In genomic region chr9:76996700-76997099, GRCh38 we compare ENCODE assay signal across 9 cellular contexts. TPM values are rescaled to one million over a fixed set of nuclear protein-coding genes. Genes with fewer than 3 reads are reported as not detected.
DNase-seq lines count a peak whose midpoint lies in the region; ATAC-seq and TF ChIP-seq lines count a peak whose summit lies in the region.
"Had no signal": no experiment of that assay in that cellular context is flagged by ENCODE, and none has a peak within 500 bp of the region (broad histone marks: within the 10 kb centered on the region; RNA-seq: fewer than 3 reads in every experiment).

No MANE protein-coding gene starts in this region.

- ATAC-seq in HG03342 (IDR thresholded peaks at IDR 0.05; ENCODE audit: unreplicated experiment) = peak; percentile 46
- no peak for ATAC-seq in GM19467 (IDR thresholded peaks at IDR 0.05; ENCODE audit: unreplicated experiment)
- no peak for ATAC-seq in GM21515 (IDR thresholded peaks at IDR 0.05; ENCODE audit: unreplicated experiment)
- ATAC-seq: body of pancreas had no signal

- TF ChIP-seq CTCF in kidney epithelial cell (IDR thresholded peaks at IDR 0.05; ENCODE audit: insufficient read depth, low read length, poor library complexity, severe bottlenecking) = peak; percentile 64

- no peak overlapping the region for H3K4me3 ChIP-seq in kidney epithelial cell (ENCODE audit: low read depth, low read length)
- H3K4me3 ChIP-seq: body of pancreas had no signal

- H3K27me3 ChIP-seq in kidney epithelial cell (ENCODE audit: control insufficient read depth, insufficient read depth, low read length) = no peaks in the 10 kb centered on the region
- H3K27me3 ChIP-seq: body of pancreas had no signal

- DNase-seq in COLO668 (lab: John Stamatoyannopoulos, UW; ENCODE audit: unreplicated experiment) (peak; percentile 48), amniotic stem cell (lab: John Stamatoyannopoulos, UW) (peak; percentile 5), kidney epithelial cell (ENCODE audit: low read depth) (no peak), NCI-H1048 (lab: John Stamatoyannopoulos, UW) (no peak), T-helper 1 cell (no peak)

- H3K36me3 ChIP-seq in kidney epithelial cell (ENCODE audit: control insufficient read depth, insufficient read depth, low read length) = no peaks in the 10 kb centered on the region

RNA-seq across cellular contexts. Expression of gene FOXB2, which starts 22.8 kb away (rescaled TPM):
- not detected in 2 replicates for total RNA-seq in kidney epithelial cell
- total RNA-seq: body of pancreas had no signal

Comparison
In these comparisons a context has a peak if more than half of its experiments do, and no peak if none do; other contexts are left out.
1. DNase-seq: peak in COLO668 (single experiment) and amniotic stem cell (single experiment); none in kidney epithelial cell (single experiment), NCI-H1048 (single experiment) and T-helper 1 cell (0 of 5).